ENCODE assay signal across 1 cellular context in the genomic region with DNA sequence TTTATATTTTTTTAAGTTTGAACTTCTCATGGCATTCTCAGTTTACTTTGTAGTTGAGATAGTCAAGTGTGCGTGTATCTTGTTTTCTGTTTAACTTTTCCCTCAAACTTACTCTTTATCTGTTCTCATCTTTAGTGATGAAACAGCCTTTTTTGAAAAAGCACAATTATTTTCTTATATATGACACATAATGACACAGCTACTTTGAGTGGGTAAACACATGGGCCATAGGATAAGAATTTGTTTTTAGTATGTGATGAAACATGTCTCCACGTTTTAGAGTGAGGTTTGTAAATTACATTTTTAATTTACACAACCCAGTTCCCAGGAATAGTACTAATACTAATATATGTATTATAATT.
TF ChIP-seq lines count a peak whose summit lies in the region.

No MANE protein-coding gene starts in this region.

TF ChIP-seq in K562, 482 proteins besides CTCF, POLR2A, EP300 and RAD21 (continued from another document and continues in another):
- TF ChIP-seq ZNF717 (CRISPR knock-in tag; IDR thresholded peaks at IDR 0.05) = no peak
- TF ChIP-seq, protein P1, sequence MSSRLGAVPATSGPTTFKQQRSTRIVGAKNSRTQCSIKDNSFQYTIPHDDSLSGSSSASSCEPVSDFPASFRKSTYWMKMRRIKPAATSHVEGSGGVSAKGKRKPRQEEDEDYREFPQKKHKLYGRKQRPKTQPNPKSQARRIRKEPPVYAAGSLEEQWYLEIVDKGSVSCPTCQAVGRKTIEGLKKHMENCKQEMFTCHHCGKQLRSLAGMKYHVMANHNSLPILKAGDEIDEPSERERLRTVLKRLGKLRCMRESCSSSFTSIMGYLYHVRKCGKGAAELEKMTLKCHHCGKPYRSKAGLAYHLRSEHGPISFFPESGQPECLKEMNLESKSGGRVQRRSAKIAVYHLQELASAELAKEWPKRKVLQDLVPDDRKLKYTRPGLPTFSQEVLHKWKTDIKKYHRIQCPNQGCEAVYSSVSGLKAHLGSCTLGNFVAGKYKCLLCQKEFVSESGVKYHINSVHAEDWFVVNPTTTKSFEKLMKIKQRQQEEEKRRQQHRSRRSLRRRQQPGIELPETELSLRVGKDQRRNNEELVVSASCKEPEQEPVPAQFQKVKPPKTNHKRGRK (tag; IDR thresholded peaks at IDR 0.05) = no peak
- TF ChIP-seq U2AF1 (optimal IDR thresholded peaks at IDR 0.05; ENCODE audit: low read depth, low read length) = no peak
- no peak for TF ChIP-seq CSDE1 (IDR thresholded peaks at IDR 0.05)
- TF ChIP-seq, protein P2, sequence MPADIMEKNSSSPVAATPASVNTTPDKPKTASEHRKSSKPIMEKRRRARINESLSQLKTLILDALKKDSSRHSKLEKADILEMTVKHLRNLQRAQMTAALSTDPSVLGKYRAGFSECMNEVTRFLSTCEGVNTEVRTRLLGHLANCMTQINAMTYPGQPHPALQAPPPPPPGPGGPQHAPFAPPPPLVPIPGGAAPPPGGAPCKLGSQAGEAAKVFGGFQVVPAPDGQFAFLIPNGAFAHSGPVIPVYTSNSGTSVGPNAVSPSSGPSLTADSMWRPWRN (IDR thresholded peaks at IDR 0.05; ENCODE audit: low read depth) = no peak
- TF ChIP-seq NELFE (IDR thresholded peaks at IDR 0.05; ENCODE audit: insufficient read depth, insufficient read length) = no peak
- no peak for TF ChIP-seq POLR3G (IDR thresholded peaks at IDR 0.05; ENCODE audit: extremely low read depth, insufficient read length, insufficient replicate concordance)
- TF ChIP-seq NR3C1 (CRISPR knock-in tag; IDR thresholded peaks at IDR 0.05) = no peak
- TF ChIP-seq TCFL5 (CRISPR knock-in tag; conservative IDR thresholded peaks at IDR 0.05) = no peak
- TF ChIP-seq HDGF (IDR thresholded peaks at IDR 0.05) = no peak
- TF ChIP-seq, protein P3, sequence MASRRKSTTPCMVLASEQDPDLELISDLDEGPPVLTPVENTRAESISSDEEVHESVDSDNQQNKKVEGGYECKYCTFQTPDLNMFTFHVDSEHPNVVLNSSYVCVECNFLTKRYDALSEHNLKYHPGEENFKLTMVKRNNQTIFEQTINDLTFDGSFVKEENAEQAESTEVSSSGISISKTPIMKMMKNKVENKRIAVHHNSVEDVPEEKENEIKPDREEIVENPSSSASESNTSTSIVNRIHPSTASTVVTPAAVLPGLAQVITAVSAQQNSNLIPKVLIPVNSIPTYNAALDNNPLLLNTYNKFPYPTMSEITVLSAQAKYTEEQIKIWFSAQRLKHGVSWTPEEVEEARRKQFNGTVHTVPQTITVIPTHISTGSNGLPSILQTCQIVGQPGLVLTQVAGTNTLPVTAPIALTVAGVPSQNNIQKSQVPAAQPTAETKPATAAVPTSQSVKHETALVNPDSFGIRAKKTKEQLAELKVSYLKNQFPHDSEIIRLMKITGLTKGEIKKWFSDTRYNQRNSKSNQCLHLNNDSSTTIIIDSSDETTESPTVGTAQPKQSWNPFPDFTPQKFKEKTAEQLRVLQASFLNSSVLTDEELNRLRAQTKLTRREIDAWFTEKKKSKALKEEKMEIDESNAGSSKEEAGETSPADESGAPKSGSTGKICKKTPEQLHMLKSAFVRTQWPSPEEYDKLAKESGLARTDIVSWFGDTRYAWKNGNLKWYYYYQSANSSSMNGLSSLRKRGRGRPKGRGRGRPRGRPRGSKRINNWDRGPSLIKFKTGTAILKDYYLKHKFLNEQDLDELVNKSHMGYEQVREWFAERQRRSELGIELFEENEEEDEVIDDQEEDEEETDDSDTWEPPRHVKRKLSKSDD (conservative IDR thresholded peaks at IDR 0.05; ENCODE audit: low read length) = no peak
- TF ChIP-seq, protein P4, sequence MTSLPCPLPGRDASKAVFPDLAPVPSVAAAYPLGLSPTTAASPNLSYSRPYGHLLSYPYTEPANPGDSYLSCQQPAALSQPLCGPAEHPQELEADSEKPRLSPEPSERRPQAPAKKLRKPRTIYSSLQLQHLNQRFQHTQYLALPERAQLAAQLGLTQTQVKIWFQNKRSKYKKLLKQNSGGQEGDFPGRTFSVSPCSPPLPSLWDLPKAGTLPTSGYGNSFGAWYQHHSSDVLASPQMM (CRISPR knock-in tag; IDR thresholded peaks at IDR 0.05) = no peak
- TF ChIP-seq, protein P5, sequence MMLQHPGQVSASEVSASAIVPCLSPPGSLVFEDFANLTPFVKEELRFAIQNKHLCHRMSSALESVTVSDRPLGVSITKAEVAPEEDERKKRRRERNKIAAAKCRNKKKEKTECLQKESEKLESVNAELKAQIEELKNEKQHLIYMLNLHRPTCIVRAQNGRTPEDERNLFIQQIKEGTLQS (IDR thresholded peaks at IDR 0.05) = peak; percentile 88
- TF ChIP-seq, protein P5 (CRISPR knock-in tag; conservative IDR thresholded peaks at IDR 0.05) = no peak
- TF ChIP-seq, protein P6, sequence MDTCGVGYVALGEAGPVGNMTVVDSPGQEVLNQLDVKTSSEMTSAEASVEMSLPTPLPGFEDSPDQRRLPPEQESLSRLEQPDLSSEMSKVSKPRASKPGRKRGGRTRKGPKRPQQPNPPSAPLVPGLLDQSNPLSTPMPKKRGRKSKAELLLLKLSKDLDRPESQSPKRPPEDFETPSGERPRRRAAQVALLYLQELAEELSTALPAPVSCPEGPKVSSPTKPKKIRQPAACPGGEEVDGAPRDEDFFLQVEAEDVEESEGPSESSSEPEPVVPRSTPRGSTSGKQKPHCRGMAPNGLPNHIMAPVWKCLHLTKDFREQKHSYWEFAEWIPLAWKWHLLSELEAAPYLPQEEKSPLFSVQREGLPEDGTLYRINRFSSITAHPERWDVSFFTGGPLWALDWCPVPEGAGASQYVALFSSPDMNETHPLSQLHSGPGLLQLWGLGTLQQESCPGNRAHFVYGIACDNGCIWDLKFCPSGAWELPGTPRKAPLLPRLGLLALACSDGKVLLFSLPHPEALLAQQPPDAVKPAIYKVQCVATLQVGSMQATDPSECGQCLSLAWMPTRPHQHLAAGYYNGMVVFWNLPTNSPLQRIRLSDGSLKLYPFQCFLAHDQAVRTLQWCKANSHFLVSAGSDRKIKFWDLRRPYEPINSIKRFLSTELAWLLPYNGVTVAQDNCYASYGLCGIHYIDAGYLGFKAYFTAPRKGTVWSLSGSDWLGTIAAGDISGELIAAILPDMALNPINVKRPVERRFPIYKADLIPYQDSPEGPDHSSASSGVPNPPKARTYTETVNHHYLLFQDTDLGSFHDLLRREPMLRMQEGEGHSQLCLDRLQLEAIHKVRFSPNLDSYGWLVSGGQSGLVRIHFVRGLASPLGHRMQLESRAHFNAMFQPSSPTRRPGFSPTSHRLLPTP (IDR thresholded peaks at IDR 0.05; ENCODE audit: borderline replicate concordance, extremely low read depth, insufficient read length) = no peak
- no peak for TF ChIP-seq ZNF644 (tag; IDR thresholded peaks at IDR 0.05; ENCODE audit: low read depth)
- no peak for TF ChIP-seq ZNF584 (CRISPR knock-in tag; IDR thresholded peaks at IDR 0.05; ENCODE audit: low read depth)
- TF ChIP-seq CREB1 (IDR thresholded peaks at IDR 0.05) = no peak
- no peak for TF ChIP-seq CREB1 (CRISPR knock-in tag; IDR thresholded peaks at IDR 0.05)
- TF ChIP-seq SMARCE1 (IDR thresholded peaks at IDR 0.05) = peak; percentile 79
- TF ChIP-seq CBX3 (IDR thresholded peaks at IDR 0.05; ENCODE audit: borderline replicate concordance in 1 of 2, low read length in 2 of 2) = no peak
- TF ChIP-seq, protein P7, sequence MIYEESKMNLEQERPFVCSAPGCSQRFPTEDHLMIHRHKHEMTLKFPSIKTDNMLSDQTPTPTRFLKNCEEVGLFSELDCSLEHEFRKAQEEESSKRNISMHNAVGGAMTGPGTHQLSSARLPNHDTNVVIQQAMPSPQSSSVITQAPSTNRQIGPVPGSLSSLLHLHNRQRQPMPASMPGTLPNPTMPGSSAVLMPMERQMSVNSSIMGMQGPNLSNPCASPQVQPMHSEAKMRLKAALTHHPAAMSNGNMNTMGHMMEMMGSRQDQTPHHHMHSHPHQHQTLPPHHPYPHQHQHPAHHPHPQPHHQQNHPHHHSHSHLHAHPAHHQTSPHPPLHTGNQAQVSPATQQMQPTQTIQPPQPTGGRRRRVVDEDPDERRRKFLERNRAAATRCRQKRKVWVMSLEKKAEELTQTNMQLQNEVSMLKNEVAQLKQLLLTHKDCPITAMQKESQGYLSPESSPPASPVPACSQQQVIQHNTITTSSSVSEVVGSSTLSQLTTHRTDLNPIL (CRISPR knock-in tag; IDR thresholded peaks at IDR 0.05) = no peak
- no peak for TF ChIP-seq TEAD2 (tag; IDR thresholded peaks at IDR 0.05)
- TF ChIP-seq POLR3A (IDR thresholded peaks at IDR 0.05; ENCODE audit: borderline replicate concordance, extremely low read depth, insufficient read depth, insufficient read length) = no peak
- TF ChIP-seq TAF9B (IDR thresholded peaks at IDR 0.05; ENCODE audit: partially characterized antibody) = peak; percentile 44
- TF ChIP-seq SLC30A9 (CRISPR knock-in tag; IDR thresholded peaks at IDR 0.05) = no peak
- no peak for TF ChIP-seq PTTG1 (tag; IDR thresholded peaks at IDR 0.05; ENCODE audit: low read depth)
- TF ChIP-seq MTA1 (IDR thresholded peaks at IDR 0.05; ENCODE audit: borderline replicate concordance) = no peak
- TF ChIP-seq MCM7 (IDR thresholded peaks at IDR 0.05) = no peak
- no peak for TF ChIP-seq ZNF551 (CRISPR knock-in tag; IDR thresholded peaks at IDR 0.05)
- TF ChIP-seq, protein P8, sequence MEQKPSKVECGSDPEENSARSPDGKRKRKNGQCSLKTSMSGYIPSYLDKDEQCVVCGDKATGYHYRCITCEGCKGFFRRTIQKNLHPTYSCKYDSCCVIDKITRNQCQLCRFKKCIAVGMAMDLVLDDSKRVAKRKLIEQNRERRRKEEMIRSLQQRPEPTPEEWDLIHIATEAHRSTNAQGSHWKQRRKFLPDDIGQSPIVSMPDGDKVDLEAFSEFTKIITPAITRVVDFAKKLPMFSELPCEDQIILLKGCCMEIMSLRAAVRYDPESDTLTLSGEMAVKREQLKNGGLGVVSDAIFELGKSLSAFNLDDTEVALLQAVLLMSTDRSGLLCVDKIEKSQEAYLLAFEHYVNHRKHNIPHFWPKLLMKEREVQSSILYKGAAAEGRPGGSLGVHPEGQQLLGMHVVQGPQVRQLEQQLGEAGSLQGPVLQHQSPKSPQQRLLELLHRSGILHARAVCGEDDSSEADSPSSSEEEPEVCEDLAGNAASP (IDR thresholded peaks at IDR 0.05) = no peak
- no peak for TF ChIP-seq CBX5 (IDR thresholded peaks at IDR 0.05; ENCODE audit: borderline replicate concordance, low read depth)
- TF ChIP-seq, protein P9, sequence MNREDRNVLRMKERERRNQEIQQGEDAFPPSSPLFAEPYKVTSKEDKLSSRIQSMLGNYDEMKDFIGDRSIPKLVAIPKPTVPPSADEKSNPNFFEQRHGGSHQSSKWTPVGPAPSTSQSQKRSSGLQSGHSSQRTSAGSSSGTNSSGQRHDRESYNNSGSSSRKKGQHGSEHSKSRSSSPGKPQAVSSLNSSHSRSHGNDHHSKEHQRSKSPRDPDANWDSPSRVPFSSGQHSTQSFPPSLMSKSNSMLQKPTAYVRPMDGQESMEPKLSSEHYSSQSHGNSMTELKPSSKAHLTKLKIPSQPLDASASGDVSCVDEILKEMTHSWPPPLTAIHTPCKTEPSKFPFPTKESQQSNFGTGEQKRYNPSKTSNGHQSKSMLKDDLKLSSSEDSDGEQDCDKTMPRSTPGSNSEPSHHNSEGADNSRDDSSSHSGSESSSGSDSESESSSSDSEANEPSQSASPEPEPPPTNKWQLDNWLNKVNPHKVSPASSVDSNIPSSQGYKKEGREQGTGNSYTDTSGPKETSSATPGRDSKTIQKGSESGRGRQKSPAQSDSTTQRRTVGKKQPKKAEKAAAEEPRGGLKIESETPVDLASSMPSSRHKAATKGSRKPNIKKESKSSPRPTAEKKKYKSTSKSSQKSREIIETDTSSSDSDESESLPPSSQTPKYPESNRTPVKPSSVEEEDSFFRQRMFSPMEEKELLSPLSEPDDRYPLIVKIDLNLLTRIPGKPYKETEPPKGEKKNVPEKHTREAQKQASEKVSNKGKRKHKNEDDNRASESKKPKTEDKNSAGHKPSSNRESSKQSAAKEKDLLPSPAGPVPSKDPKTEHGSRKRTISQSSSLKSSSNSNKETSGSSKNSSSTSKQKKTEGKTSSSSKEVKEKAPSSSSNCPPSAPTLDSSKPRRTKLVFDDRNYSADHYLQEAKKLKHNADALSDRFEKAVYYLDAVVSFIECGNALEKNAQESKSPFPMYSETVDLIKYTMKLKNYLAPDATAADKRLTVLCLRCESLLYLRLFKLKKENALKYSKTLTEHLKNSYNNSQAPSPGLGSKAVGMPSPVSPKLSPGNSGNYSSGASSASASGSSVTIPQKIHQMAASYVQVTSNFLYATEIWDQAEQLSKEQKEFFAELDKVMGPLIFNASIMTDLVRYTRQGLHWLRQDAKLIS (CRISPR knock-in tag; IDR thresholded peaks at IDR 0.05) = no peak
- TF ChIP-seq ZNF316 (IDR thresholded peaks at IDR 0.05) = peak; percentile 94
- TF ChIP-seq, protein P10, sequence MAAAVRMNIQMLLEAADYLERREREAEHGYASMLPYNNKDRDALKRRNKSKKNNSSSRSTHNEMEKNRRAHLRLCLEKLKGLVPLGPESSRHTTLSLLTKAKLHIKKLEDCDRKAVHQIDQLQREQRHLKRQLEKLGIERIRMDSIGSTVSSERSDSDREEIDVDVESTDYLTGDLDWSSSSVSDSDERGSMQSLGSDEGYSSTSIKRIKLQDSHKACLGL (CRISPR knock-in tag; IDR thresholded peaks at IDR 0.05; ENCODE audit: borderline replicate concordance, poor library complexity, severe bottlenecking) = no peak
- no peak for TF ChIP-seq U2AF2 (optimal IDR thresholded peaks at IDR 0.05; ENCODE audit: low read depth, low read length)
- TF ChIP-seq ATF1 (CRISPR knock-in tag; IDR thresholded peaks at IDR 0.05) = no peak
- TF ChIP-seq ATF1 (tag; IDR thresholded peaks at IDR 0.05) = peak; percentile 37; the same call in 1 of the 2 replicates
- TF ChIP-seq ZSCAN29 (IDR thresholded peaks at IDR 0.05) = no peak
- TF ChIP-seq ERF (CRISPR knock-in tag; IDR thresholded peaks at IDR 0.05) = no peak
- no peak for TF ChIP-seq PHB (CRISPR knock-in tag; IDR thresholded peaks at IDR 0.05)
- TF ChIP-seq SMARCC2 (IDR thresholded peaks at IDR 0.05; ENCODE audit: low read depth) = peak; percentile 73; the same call in 1 of the 2 replicates
- TF ChIP-seq CBFA2T3 (IDR thresholded peaks at IDR 0.05) = peak; percentile 58
- no peak for TF ChIP-seq YBX1 (IDR thresholded peaks at IDR 0.05)
- TF ChIP-seq, protein P11, sequence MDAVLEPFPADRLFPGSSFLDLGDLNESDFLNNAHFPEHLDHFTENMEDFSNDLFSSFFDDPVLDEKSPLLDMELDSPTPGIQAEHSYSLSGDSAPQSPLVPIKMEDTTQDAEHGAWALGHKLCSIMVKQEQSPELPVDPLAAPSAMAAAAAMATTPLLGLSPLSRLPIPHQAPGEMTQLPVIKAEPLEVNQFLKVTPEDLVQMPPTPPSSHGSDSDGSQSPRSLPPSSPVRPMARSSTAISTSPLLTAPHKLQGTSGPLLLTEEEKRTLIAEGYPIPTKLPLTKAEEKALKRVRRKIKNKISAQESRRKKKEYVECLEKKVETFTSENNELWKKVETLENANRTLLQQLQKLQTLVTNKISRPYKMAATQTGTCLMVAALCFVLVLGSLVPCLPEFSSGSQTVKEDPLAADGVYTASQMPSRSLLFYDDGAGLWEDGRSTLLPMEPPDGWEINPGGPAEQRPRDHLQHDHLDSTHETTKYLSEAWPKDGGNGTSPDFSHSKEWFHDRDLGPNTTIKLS (IDR thresholded peaks at IDR 0.05; ENCODE audit: borderline replicate concordance, low read depth) = no peak
- TF ChIP-seq DNMT1 (IDR thresholded peaks at IDR 0.05) = no peak
- TF ChIP-seq BACH1 (tag; IDR thresholded peaks at IDR 0.05) = peak; percentile 63; the same call in 1 of the 2 replicates
- TF ChIP-seq ZKSCAN3 (CRISPR knock-in tag; IDR thresholded peaks at IDR 0.05) = no peak
- no peak for TF ChIP-seq HEY1 (CRISPR knock-in tag; IDR thresholded peaks at IDR 0.05; ENCODE audit: borderline replicate concordance)
- TF ChIP-seq ARID1B (IDR thresholded peaks at IDR 0.05) = peak; percentile 83
